ENCODE assay signal across 17 cellular contexts in the genomic region with DNA sequence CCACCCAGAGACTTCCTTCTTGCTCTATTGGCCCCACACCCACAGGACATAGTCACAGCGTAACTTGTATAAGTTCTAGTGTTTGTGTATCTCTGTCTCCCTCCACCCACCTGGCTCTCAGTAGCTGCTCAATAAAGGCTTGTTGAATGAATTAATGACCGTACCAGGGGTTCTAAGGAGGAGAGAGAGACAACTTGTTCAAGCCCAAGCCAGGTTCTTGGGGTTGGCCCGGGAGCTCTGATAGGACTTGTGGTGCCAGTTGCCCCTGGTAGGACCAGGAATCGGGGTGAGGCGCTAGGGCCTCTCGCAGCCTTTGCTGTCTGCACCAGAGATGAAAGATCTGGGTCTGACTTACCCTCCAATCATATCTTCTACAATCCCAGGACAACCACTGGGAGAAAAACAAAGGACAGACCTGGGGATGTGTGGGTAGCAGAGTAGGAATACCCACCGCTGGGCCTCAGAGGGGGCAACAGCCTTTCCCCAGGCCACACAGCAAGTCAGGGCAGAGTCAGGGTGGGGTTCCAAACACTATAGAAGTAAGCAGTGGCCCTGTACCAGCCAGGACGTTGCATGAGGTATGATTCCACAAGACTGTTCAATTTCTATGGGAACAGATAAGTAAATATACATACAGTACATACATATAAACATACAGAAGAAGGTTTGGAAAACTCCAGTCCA. TPM values are rescaled to one million over a fixed set of nuclear protein-coding genes. Genes with fewer than 3 reads are reported as not detected.
DNase-seq lines count a peak whose midpoint lies in the region; ATAC-seq, FAIRE-seq and TF ChIP-seq lines count a peak whose summit lies in the region.
"Had no signal": no experiment of that assay in that cellular context is flagged by ENCODE, and none has a peak within 500 bp of the region (broad histone marks: within the 10 kb centered on the region; RNA-seq: fewer than 3 reads in every experiment).

No MANE protein-coding gene starts in this region.

- H3K27me3 Mint-ChIP-seq in astrocyte (ENCODE audit: low read depth, unreplicated experiment) (no peaks in the 10 kb centered on the region), nephron progenitor cell (ENCODE audit: low read depth, poor library complexity) (peaks cover 13% of the 10 kb centered on the region)

- TF ChIP-seq CTCF in heart right ventricle (IDR thresholded peaks at IDR 0.05): no peak
- no peak for TF ChIP-seq CTCF in astrocyte (IDR thresholded peaks at IDR 0.05; ENCODE audit: insufficient read depth, low read depth, low read length)
- no peak for TF ChIP-seq CTCF in nephron progenitor cell (IDR thresholded peaks at IDR 0.05)
- no peak for TF ChIP-seq CTCF in upper lobe of right lung (IDR thresholded peaks at IDR 0.05)
- TF ChIP-seq CTCF in adrenal gland (IDR thresholded peaks at IDR 0.05): no peak

- intact Hi-C loops in heart right ventricle (cut with DNase I): loop anchor here in 3 of 10 donors (2.0 to 5.0 kb wide), 4 partner anchors 37 to 62 kb away; no protein-coding TSS in a partner anchor
- intact Hi-C loops in left cardiac atrium (cut with DNase I): loop anchor here (5.0 kb wide), 2 partner anchors 42 to 52 kb away; no protein-coding TSS in a partner anchor
- intact Hi-C loops in upper lobe of right lung (cut with DNase I): no loop called here
- intact Hi-C loops in adrenal gland (cut with DNase I): no loop called here

- H3K9ac ChIP-seq in astrocyte (ENCODE audit: low read length): peak overlapping the region; percentile 48

- peak overlapping the region; percentile 15 for H3K27ac Mint-ChIP-seq in astrocyte (ENCODE audit: unreplicated experiment)
- H3K27ac Mint-ChIP-seq in nephron progenitor cell: peak overlapping the region; percentile 75
- H3K27ac Mint-ChIP-seq: activated CD8-positive, alpha-beta memory T cell treated with anti-CD3 and anti-CD28 coated beads, Interleukin-2, amount 10 ng/mL, durations not matched to agents 7 days and 5 days had no signal

- H2AFZ ChIP-seq in astrocyte (ENCODE audit: low read depth, low read length): no peak overlapping the region

- H3K4me1 Mint-ChIP-seq in astrocyte (ENCODE audit: low read depth, unreplicated experiment): peaks cover 49% of the 10 kb centered on the region
- H3K4me1 Mint-ChIP-seq in nephron progenitor cell: peaks cover 60% of the 10 kb centered on the region

- no peak for DNase-seq in heart right ventricle
- no peak for DNase-seq in left cardiac atrium
- DNase-seq in astrocyte (ENCODE audit: low read depth): no peak
- no peak for DNase-seq in nephron progenitor cell
- DNase-seq in upper lobe of right lung: peak; percentile 17
- no peak for DNase-seq in LoVo (ENCODE audit: low spot score)
- no peak for DNase-seq in adrenal gland
- no peak for DNase-seq in activated naive CD4-positive, alpha-beta T cell (lab: John Stamatoyannopoulos, UW)
- DNase-seq: activated CD8-positive, alpha-beta memory T cell treated with anti-CD3 and anti-CD28 coated beads, Interleukin-2, amount 10 ng/mL, durations not matched to agents 7 days and 5 days; activated effector memory CD4-positive, alpha-beta T cell treated with Interleukin-2 at 50 U/mL for 16 hours; H7; hippocampal formation; left colon; NCI-H2081; thyroid gland had no signal

- H3K79me2 ChIP-seq in astrocyte (ENCODE audit: insufficient read depth, low read length): peaks cover 4% of the 10 kb centered on the region

- H3K9me3 Mint-ChIP-seq in astrocyte (ENCODE audit: unreplicated experiment): no peaks in the 10 kb centered on the region
- no peaks in the 10 kb centered on the region for H3K9me3 Mint-ChIP-seq in nephron progenitor cell

- FAIRE-seq in astrocyte (lab: Jason Lieb, UNC): no peak
- FAIRE-seq: GM12891 had no signal

- H4K20me1 ChIP-seq in astrocyte (ENCODE audit: insufficient read depth, low read length): no peaks in the 10 kb centered on the region

- no peak overlapping the region for H3K4me3 ChIP-seq in heart right ventricle
- H3K4me3 ChIP-seq in astrocyte (ENCODE audit: insufficient read depth, low read depth, low read length): no peak overlapping the region
- no peak overlapping the region for H3K4me3 ChIP-seq in upper lobe of right lung
- H3K4me3 ChIP-seq in adrenal gland: no peak overlapping the region
- H3K4me3 ChIP-seq: thyroid gland had no signal

- no peak for ATAC-seq in heart right ventricle
- no peak for ATAC-seq in left cardiac atrium
- ATAC-seq in upper lobe of right lung: no peak
- ATAC-seq: activated CD8-positive, alpha-beta memory T cell treated with anti-CD3 and anti-CD28 coated beads, Interleukin-2, amount 10 ng/mL, durations not matched to agents 7 days and 5 days; left colon had no signal

- no peak overlapping the region for H3K4me2 ChIP-seq in astrocyte (ENCODE audit: low read length)

- H3K4me1 ChIP-seq in heart right ventricle (peaks cover 13 to 57% (median 26%) of the 10 kb centered on the region in 9 donors), astrocyte (ENCODE audit: insufficient read depth, low read length) (peaks cover 60% of the 10 kb centered on the region), upper lobe of right lung (peaks cover 42% of the 10 kb centered on the region), adrenal gland (replicated peaks in 1 of 2) (peaks cover 9 to 25% of the 10 kb centered on the region in 2 donors)

- H3K9me3 ChIP-seq in heart right ventricle (no peaks in the 10 kb centered on the region), astrocyte (ENCODE audit: insufficient read depth, low read depth, low read length) (no peaks in the 10 kb centered on the region), upper lobe of right lung (no peaks in the 10 kb centered on the region), adrenal gland (replicated peaks in 1 of 3) (no peaks in the 10 kb centered on the region)
- H3K9me3 ChIP-seq: thyroid gland had no signal

- TF ChIP-seq POLR2A in adrenal gland (IDR thresholded peaks at IDR 0.05): no peak

- H3K27ac ChIP-seq in heart right ventricle (peak overlapping the region in 8 of 10 donors; percentile 52 to 94 (median 73)), astrocyte (ENCODE audit: low read depth, low read length) (peak overlapping the region; percentile 61), upper lobe of right lung (peak overlapping the region; percentile 20), adrenal gland (peak overlapping the region in 2 of 5 donors; percentile 20 to 59)
- H3K27ac ChIP-seq: thyroid gland, VCaP had no signal

- WGBS in heart right ventricle, 2 donors: 57 to 80% methylated on average over 8 of the region's 8 CpGs
- WGBS in adrenal gland, 4 donors: 58 to 90% (median 61%) methylated on average over 6 to 8 of the region's 8 CpGs

- no peak overlapping the region for H3K4me3 Mint-ChIP-seq in astrocyte (ENCODE audit: unreplicated experiment)
- no peak overlapping the region for H3K4me3 Mint-ChIP-seq in nephron progenitor cell
- H3K4me3 Mint-ChIP-seq: activated CD8-positive, alpha-beta memory T cell treated with anti-CD3 and anti-CD28 coated beads, Interleukin-2, amount 10 ng/mL, durations not matched to agents 7 days and 5 days had no signal

- H3K27me3 ChIP-seq in heart right ventricle (no peaks in the 10 kb centered on the region), astrocyte (ENCODE audit: insufficient read depth, low read length) (no peaks in the 10 kb centered on the region), upper lobe of right lung (no peaks in the 10 kb centered on the region), adrenal gland (no peaks in the 10 kb centered on the region)
- H3K27me3 ChIP-seq: thyroid gland had no signal

- H3K36me3 ChIP-seq in heart right ventricle (no peaks in the 10 kb centered on the region), astrocyte (ENCODE audit: insufficient read depth, low read length) (no peaks in the 10 kb centered on the region), upper lobe of right lung (no peaks in the 10 kb centered on the region), adrenal gland (replicated peaks in 1 of 2) (no peaks in the 10 kb centered on the region)
- H3K36me3 ChIP-seq: thyroid gland had no signal

- H3K36me3 Mint-ChIP-seq in astrocyte (ENCODE audit: low read depth, unreplicated experiment) (no peaks in the 10 kb centered on the region), nephron progenitor cell (ENCODE audit: low read depth) (no peaks in the 10 kb centered on the region)
- H3K36me3 Mint-ChIP-seq: activated CD8-positive, alpha-beta memory T cell treated with anti-CD3 and anti-CD28 coated beads, Interleukin-2, amount 10 ng/mL, durations not matched to agents 7 days and 5 days had no signal

RNA-seq across cellular contexts. Expression of a gene that starts 5.3 kb away (rescaled TPM):
- 100 to 1,000 TPM; 279 to 993 (median 472) TPM for total RNA-seq in heart right ventricle
- 100 to 1,000 TPM; 146 to 475 TPM for polyA plus RNA-seq in heart right ventricle
- total RNA-seq in left cardiac atrium: 100 to 1,000 TPM; 383 to 695 TPM
- 48.2 and 98.9 TPM in 2 replicates for total RNA-seq in astrocyte
- total RNA-seq in upper lobe of right lung: 562 TPM
- 100 to 1,000 TPM in 6 of 8 donors, 10 to 100 TPM in 2; 41.9 to 262 (median 149) TPM for total RNA-seq in adrenal gland
- polyA plus RNA-seq in adrenal gland: 10 to 100 TPM; 32.1 to 60.8 (median 46.9) TPM

Comparison
In these comparisons a context has a peak if more than half of its experiments do, and no peak if none do; other contexts are left out.
1. intact Hi-C loops: an anchor here in left cardiac atrium (5.0 kb wide); none called in upper lobe of right lung and adrenal gland.